ENCODE assay signal across 25 cellular contexts in genomic region chr19:41318696-41319499, GRCh38. TPM values are rescaled to one million over a fixed set of nuclear protein-coding genes. Genes with fewer than 3 reads are reported as not detected.
A peak's percentile ranks its signal among the peaks of the same experiment; 100 is the strongest.
DNase-seq lines count a peak whose midpoint lies in the region; ATAC-seq, FAIRE-seq and TF ChIP-seq lines count a peak whose summit lies in the region.
"Had no signal": no experiment of that assay in that cellular context is flagged by ENCODE, and none has a peak within 500 bp of the region (broad histone marks: within the 10 kb centered on the region; RNA-seq: fewer than 3 reads in every experiment).

No MANE protein-coding gene starts in this region.

- no peak overlapping the region for H3K4me2 ChIP-seq in osteoblast (ENCODE audit: insufficient read depth, low read length)

- H3K9me3 ChIP-seq in osteoblast (ENCODE audit: low read depth, low read length) = no peaks in the 10 kb centered on the region
- H3K9me3 ChIP-seq: ascending aorta, spleen had no signal

- H3K9me3 Mint-ChIP-seq in activated T-cell treated with anti-CD3 and anti-CD28 coated beads, Interleukin-2, amount 50 U/mL, for 24 hours = no peaks in the 10 kb centered on the region
- H3K9me3 Mint-ChIP-seq in naive thymus-derived CD8-positive, alpha-beta T cell = no peaks in the 10 kb centered on the region
- H3K9me3 Mint-ChIP-seq in mesothelial cell of epicardium = peaks cover 5% of the 10 kb centered on the region
- H3K9me3 Mint-ChIP-seq: activated CD4-positive, alpha-beta T cell treated with anti-CD3 and anti-CD28 coated beads, Interleukin-2, amount 10 ng/mL, durations not matched to agents 24 days and 14 days; T-helper 1 cell treated with Interleukin-12 subunit alpha and Interleukin-12 subunit beta and Interleukin-4 antibody, amounts not matched to agents 30 μg/mL and 1 μg/mL, for 36 hours; type B pancreatic cell had no signal

- H3K27ac ChIP-seq in RWPE1 (peak overlapping the region; percentile 97), osteoblast (ENCODE audit: low read depth, low read length) (no peak overlapping the region)
- H3K27ac ChIP-seq: ascending aorta had no signal

- H3K4me1 Mint-ChIP-seq in activated T-cell treated with anti-CD3 and anti-CD28 coated beads, Interleukin-2, amount 50 U/mL, for 24 hours (ENCODE audit: low read depth) = peaks cover 31% of the 10 kb centered on the region
- peaks cover 22 to 46% (median 29%) of the 10 kb centered on the region in 4 donors for H3K4me1 Mint-ChIP-seq in naive thymus-derived CD8-positive, alpha-beta T cell
- H3K4me1 Mint-ChIP-seq in mesothelial cell of epicardium = peaks cover 18% of the 10 kb centered on the region

- ATAC-seq in naive thymus-derived CD8-positive, alpha-beta T cell = no peak

- H3K36me3 ChIP-seq in bronchial epithelial cell (ENCODE audit: control insufficient read depth, insufficient read depth, low read length) = peaks cover 34% of the 10 kb centered on the region
- H3K36me3 ChIP-seq in osteoblast (ENCODE audit: insufficient read depth, low read length) = peaks cover 55% of the 10 kb centered on the region

- no peaks in the 10 kb centered on the region for H3K27me3 ChIP-seq in bronchial epithelial cell (ENCODE audit: control insufficient read depth, insufficient read depth, low read length)
- no peaks in the 10 kb centered on the region for H3K27me3 ChIP-seq in osteoblast (ENCODE audit: insufficient read depth, low read length)
- H3K27me3 ChIP-seq: ascending aorta, spleen had no signal

- H3K27me3 Mint-ChIP-seq in activated T-cell treated with anti-CD3 and anti-CD28 coated beads, Interleukin-2, amount 50 U/mL, for 24 hours = no peaks in the 10 kb centered on the region
- H3K27me3 Mint-ChIP-seq in naive thymus-derived CD8-positive, alpha-beta T cell = no peaks in the 10 kb centered on the region
- H3K27me3 Mint-ChIP-seq in mesothelial cell of epicardium (ENCODE audit: low read depth) = no peaks in the 10 kb centered on the region
- H3K27me3 Mint-ChIP-seq: activated CD4-positive, alpha-beta T cell treated with anti-CD3 and anti-CD28 coated beads, Interleukin-2, amount 10 ng/mL, durations not matched to agents 24 days and 14 days; type B pancreatic cell had no signal

- peaks cover 24% of the 10 kb centered on the region for H4K20me1 ChIP-seq in osteoblast (ENCODE audit: insufficient read depth, low read length)

- H3K4me3 Mint-ChIP-seq in activated T-cell treated with anti-CD3 and anti-CD28 coated beads, Interleukin-2, amount 50 U/mL, for 24 hours = no peak overlapping the region
- no peak overlapping the region for H3K4me3 Mint-ChIP-seq in naive thymus-derived CD8-positive, alpha-beta T cell
- H3K4me3 Mint-ChIP-seq in mesothelial cell of epicardium = no peak overlapping the region
- H3K4me3 Mint-ChIP-seq: activated CD4-positive, alpha-beta T cell treated with anti-CD3 and anti-CD28 coated beads, Interleukin-2, amount 10 ng/mL, durations not matched to agents 24 days and 14 days; T-helper 1 cell treated with Interleukin-12 subunit alpha and Interleukin-12 subunit beta and Interleukin-4 antibody, amounts not matched to agents 30 μg/mL and 1 μg/mL, for 36 hours; type B pancreatic cell had no signal

- peaks cover 87% of the 10 kb centered on the region for H3K36me3 Mint-ChIP-seq in activated T-cell treated with anti-CD3 and anti-CD28 coated beads, Interleukin-2, amount 50 U/mL, for 24 hours (ENCODE audit: low read depth)
- peaks cover 6 to 63% (median 21%) of the 10 kb centered on the region in 3 donors for H3K36me3 Mint-ChIP-seq in naive thymus-derived CD8-positive, alpha-beta T cell
- peaks cover 34% of the 10 kb centered on the region for H3K36me3 Mint-ChIP-seq in mesothelial cell of epicardium

- no peak for DNase-seq in activated T-cell treated with anti-CD3 and anti-CD28 coated beads, Interleukin-2, amount 50 U/mL, for 24 hours
- DNase-seq in activated T-cell treated with anti-CD3 and anti-CD28 coated beads, Interleukin-2, amount 50 U/mL, for 1 hour = no peak
- no peak for DNase-seq in RWPE1 (ENCODE audit: low spot score)
- no peak for DNase-seq in bronchial epithelial cell (ENCODE audit: low read depth)
- DNase-seq in osteoblast (ENCODE audit: insufficient read length, low spot score, missing footprints) = peak; percentile 80
- no peak for DNase-seq in foreskin fibroblast
- DNase-seq in naive thymus-derived CD8-positive, alpha-beta T cell = no peak
- DNase-seq in mesothelial cell of epicardium (ENCODE audit: low spot score in 2 of 2, unreplicated experiment in 2 of 2) = no peak
- DNase-seq: 8988T; activated CD4-positive, alpha-beta T cell treated with anti-CD3 and anti-CD28 coated beads, Interleukin-2, amount 10 ng/mL, durations not matched to agents 24 days and 14 days; activated CD8-positive, alpha-beta memory T cell treated with anti-CD3 and anti-CD28 coated beads, Interleukin-2, amount 50 U/mL, for 48 hours; EL; foreskin melanocyte; hypothalamus; islet precursor cell; NCI-H2081 treated with DMSO at 0.1 percent for 48 hours; NCI-H446; nucleus accumbens; stimulated activated CD4-positive, alpha-beta T cell treated with anti-CD3 and anti-CD28 coated beads, Interleukin-4, amount 100 ng/mL, for 24 hours had no signal

- H3K4me3 ChIP-seq in bronchial epithelial cell (ENCODE audit: low read depth, low read length) = no peak overlapping the region
- H3K4me3 ChIP-seq in osteoblast (ENCODE audit: insufficient read depth, low read length) = no peak overlapping the region
- no peak overlapping the region for H3K4me3 ChIP-seq in foreskin fibroblast (ENCODE audit: low read depth in 1 of 2, low read length in 2 of 2)
- H3K4me3 ChIP-seq: ascending aorta, spleen had no signal

- no peak overlapping the region for H2AFZ ChIP-seq in osteoblast (ENCODE audit: low read length)

- H3K27ac Mint-ChIP-seq in activated T-cell treated with anti-CD3 and anti-CD28 coated beads, Interleukin-2, amount 50 U/mL, for 24 hours = peak overlapping the region; percentile 87
- H3K27ac Mint-ChIP-seq in naive thymus-derived CD8-positive, alpha-beta T cell = peak overlapping the region in 4 of 10 donors; percentile 17 to 80 (median 75)
- H3K27ac Mint-ChIP-seq in mesothelial cell of epicardium = no peak overlapping the region
- H3K27ac Mint-ChIP-seq: T-helper 1 cell treated with Interleukin-12 subunit alpha and Interleukin-12 subunit beta and Interleukin-4 antibody, amounts not matched to agents 30 μg/mL and 1 μg/mL, for 36 hours; type B pancreatic cell had no signal

- H3K79me2 ChIP-seq in osteoblast (ENCODE audit: insufficient read depth, low read length) = peaks cover 19% of the 10 kb centered on the region

- peak; percentile 79 for FAIRE-seq in bronchial epithelial cell (lab: Jason Lieb, UNC)
- FAIRE-seq: GM18507, RCC 7860 had no signal

- peaks cover 26% of the 10 kb centered on the region for H3K4me1 ChIP-seq in osteoblast (ENCODE audit: insufficient read depth, low read length)

- no peak for TF ChIP-seq CTCF in RWPE1 (conservative IDR thresholded peaks at IDR 0.05; ENCODE audit: low read depth)
- no peak for TF ChIP-seq CTCF in bronchial epithelial cell (IDR thresholded peaks at IDR 0.05; ENCODE audit: insufficient read depth, low read length, severe bottlenecking)
- no peak for TF ChIP-seq CTCF in osteoblast (IDR thresholded peaks at IDR 0.05; ENCODE audit: extremely low read depth, low read depth, low read length)
- no peak for TF ChIP-seq CTCF in foreskin fibroblast (IDR thresholded peaks at IDR 0.05; ENCODE audit: low read depth, low read length)
- TF ChIP-seq CTCF in mesothelial cell of epicardium (IDR thresholded peaks at IDR 0.05; ENCODE audit: unreplicated experiment) = no peak

- POLR2A ChIA-PET in RWPE1 (lab: Yijun Ruan, JAX; ENCODE audit: low non-redundant PET) = no interaction called here
- POLR2A ChIA-PET in naive thymus-derived CD8-positive, alpha-beta T cell (lab: Charles Lee) = interaction anchor here (0.9 to 2.2 kb wide), 6 partner anchors 9 to 55 kb away, joined by 3 to 9 read pairs (median 4); partner anchors contain the start of genes CCDC97 and HNRNPUL1

- CTCF ChIA-PET in RWPE1 (lab: Yijun Ruan, JAX) = no interaction called here

RNA-seq across cellular contexts. Expression of gene CCDC97, which starts 8.9 kb away (rescaled TPM):
- total RNA-seq in bronchial epithelial cell (7.9 and 12.9 TPM in 2 replicates), osteoblast (9.0 and 11.2 TPM in 2 replicates), mesothelial cell of epicardium (40.5 to 41.9 TPM (median 40.6 TPM) in 3 replicates)
- total RNA-seq in naive thymus-derived CD8-positive, alpha-beta T cell = 10 to 100 TPM; 46.6 to 49.1 TPM
- 10 to 100 TPM; 15.6 to 25.0 (median 24.6) TPM for polyA plus RNA-seq in naive thymus-derived CD8-positive, alpha-beta T cell

RNA-seq across cellular contexts. Expression of gene TGFB1, which starts 34.8 kb away (rescaled TPM):
- total RNA-seq in bronchial epithelial cell (4.5 and 5.2 TPM in 2 replicates), osteoblast (17.4 and 21.2 TPM in 2 replicates), mesothelial cell of epicardium (24.9 to 26.5 TPM (median 25.2 TPM) in 3 replicates)
- total RNA-seq in naive thymus-derived CD8-positive, alpha-beta T cell = 10 to 100 TPM; 83.6 to 85.6 TPM
- 10 to 100 TPM; 30.5 to 45.4 (median 34.5) TPM for polyA plus RNA-seq in naive thymus-derived CD8-positive, alpha-beta T cell

RNA-seq across cellular contexts. Expression of gene B9D2, which starts 45.1 kb away (rescaled TPM):
- total RNA-seq in bronchial epithelial cell (1.1 and 1.9 TPM in 2 replicates), osteoblast (5.6 and 6.5 TPM in 2 replicates), mesothelial cell of epicardium (4.8 to 5.6 TPM (median 5.5 TPM) in 3 replicates)
- 10 to 100 TPM; 15.0 to 17.3 TPM for total RNA-seq in naive thymus-derived CD8-positive, alpha-beta T cell
- polyA plus RNA-seq in naive thymus-derived CD8-positive, alpha-beta T cell = 10 to 100 TPM; 12.6 to 20.9 (median 19.8) TPM

RNA-seq across cellular contexts. Expression of gene HNRNPUL1, which starts 54.7 kb away (rescaled TPM):
- 41.9 and 43.5 TPM in 2 replicates for total RNA-seq in bronchial epithelial cell
- 113 and 114 TPM in 2 replicates for total RNA-seq in osteoblast
- 100 to 1,000 TPM; 262 to 280 TPM for total RNA-seq in naive thymus-derived CD8-positive, alpha-beta T cell
- polyA plus RNA-seq in naive thymus-derived CD8-positive, alpha-beta T cell = 10 to 100 TPM; 40.7 to 67.6 (median 46.1) TPM
- total RNA-seq in mesothelial cell of epicardium = 246 to 262 TPM (median 249 TPM) in 3 replicates

RNA-seq across cellular contexts. Expression of gene TMEM91, which starts 57.4 kb away (rescaled TPM):
- total RNA-seq in bronchial epithelial cell (7.6 and 10.2 TPM in 2 replicates), osteoblast (5.9 and 6.2 TPM in 2 replicates), mesothelial cell of epicardium (16.2 to 19.7 TPM (median 18.3 TPM) in 3 replicates)
- 1 to 10 TPM; 9.9 TPM for total RNA-seq in naive thymus-derived CD8-positive, alpha-beta T cell
- 1 to 10 TPM; 3.6 to 8.3 (median 5.0) TPM for polyA plus RNA-seq in naive thymus-derived CD8-positive, alpha-beta T cell
